ENCODE assay signal across 17 cellular contexts in the genomic region with DNA sequence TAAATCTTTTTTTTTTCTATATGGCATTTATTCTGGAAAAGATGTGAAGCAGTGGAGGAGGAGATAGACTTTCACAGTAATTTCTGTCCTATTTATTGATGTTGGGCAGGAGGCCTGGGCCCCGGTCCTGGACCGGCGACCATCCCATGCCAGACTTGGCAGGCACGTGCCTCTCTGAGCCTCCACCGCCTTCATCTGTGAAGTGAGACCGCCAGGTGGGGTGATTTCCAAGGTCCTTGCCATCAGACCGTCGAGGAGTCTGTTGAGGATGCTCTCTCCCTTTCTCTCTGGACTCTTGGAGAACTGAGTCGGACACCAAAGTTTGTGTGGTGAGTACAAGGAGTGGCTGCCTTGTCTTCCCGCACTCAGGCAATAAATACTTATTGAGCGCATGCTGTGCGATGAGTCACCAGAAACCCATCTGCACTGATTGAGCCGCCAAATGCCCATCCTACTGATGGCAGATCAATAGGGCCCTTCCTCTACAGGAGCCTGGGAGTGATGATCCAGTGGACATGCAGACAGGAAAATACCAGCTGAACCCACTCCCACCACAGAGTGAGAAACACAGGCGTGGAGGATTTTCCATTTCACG. TPM values are rescaled to one million over a fixed set of nuclear protein-coding genes. Genes with fewer than 3 reads are reported as not detected.
DNase-seq lines count a peak whose midpoint lies in the region; ATAC-seq and TF ChIP-seq lines count a peak whose summit lies in the region.
"Had no signal": no experiment of that assay in that cellular context is flagged by ENCODE, and none has a peak within 500 bp of the region (broad histone marks: within the 10 kb centered on the region; RNA-seq: fewer than 3 reads in every experiment).

No MANE protein-coding gene starts in this region.

- intact Hi-C loops in sigmoid colon (cut with DNase I): no loop called here

- ATAC-seq in HG02970 (IDR thresholded peaks at IDR 0.05; ENCODE audit: low FRiP score, unreplicated experiment): no peak

- H3K27me3 ChIP-seq in MM.1S (replicated peaks; ENCODE audit: insufficient read depth, low read length): peaks cover 92% of the 10 kb centered on the region
- H3K27me3 ChIP-seq in sigmoid colon: peaks cover 0 to 14% (median 0%) of the 10 kb centered on the region in 3 donors

- H3K9me3 ChIP-seq in MM.1S (replicated peaks; ENCODE audit: insufficient read depth, low read length) (no peaks in the 10 kb centered on the region), sigmoid colon (no peaks in the 10 kb centered on the region)
- H3K9me3 ChIP-seq: transverse colon had no signal

- WGBS in sigmoid colon, 2 donors: 89 to 91% methylated on average over 15 of the region's 15 CpGs

- peak; percentile 9; the same call in 1 of the 2 replicates for TF ChIP-seq CTCF in MM.1S (IDR thresholded peaks at IDR 0.05; ENCODE audit: low read length)
- TF ChIP-seq CTCF in coronary artery (IDR thresholded peaks at IDR 0.05): no peak
- no peak for TF ChIP-seq CTCF in sigmoid colon (IDR thresholded peaks at IDR 0.05)

- peak; percentile 12 for DNase-seq in NCI-H82 (lab: John Stamatoyannopoulos, UW)
- no peak for DNase-seq in NCI-H82 treated with DMSO at 0.1 percent for 48 hours (lab: John Stamatoyannopoulos, UW; ENCODE audit: unreplicated experiment)
- no peak for DNase-seq in MM.1S
- peak; percentile 54 for DNase-seq in coronary artery (ENCODE audit: low spot score)
- peak; percentile 40 for DNase-seq in sigmoid colon
- no peak for DNase-seq in NCI-H774 (lab: John Stamatoyannopoulos, UW)
- DNase-seq in NCI-H345 treated with DMSO at 0.1 percent for 48 hours (lab: John Stamatoyannopoulos, UW; ENCODE audit: unreplicated experiment): no peak
- DNase-seq: activated CD8-positive, alpha-beta memory T cell treated with anti-CD3 and anti-CD28 coated beads, Interleukin-2, amount 50 U/mL, for 4 hours; effector CD4-positive, alpha-beta T cell; EL; erythroblast; hippocampal formation; mammary epithelial cell; occipital lobe; retina; transverse colon had no signal

- H4K20me1 ChIP-seq in MM.1S (ENCODE audit: insufficient read depth, low read length): no peaks in the 10 kb centered on the region

- no peaks in the 10 kb centered on the region for H3K4me1 ChIP-seq in MM.1S (ENCODE audit: low read length)
- no peaks in the 10 kb centered on the region for H3K4me1 ChIP-seq in sigmoid colon

- no peak overlapping the region for H3K27ac ChIP-seq in MM.1S (ENCODE audit: low read length)
- no peak overlapping the region for H3K27ac ChIP-seq in coronary artery
- H3K27ac ChIP-seq in sigmoid colon: no peak overlapping the region
- H3K27ac ChIP-seq: transverse colon had no signal

- no peaks in the 10 kb centered on the region for H3K9me2 ChIP-seq in MM.1S (replicated peaks; ENCODE audit: insufficient read depth, low read length)

- H3K36me3 ChIP-seq in MM.1S (replicated peaks; ENCODE audit: insufficient read depth, low read length) (no peaks in the 10 kb centered on the region), sigmoid colon (no peaks in the 10 kb centered on the region)
- H3K36me3 ChIP-seq: transverse colon had no signal

- no peak overlapping the region for H3K9ac ChIP-seq in MM.1S (ENCODE audit: low read length)

- H3K4me2 ChIP-seq in MM.1S (ENCODE audit: low read depth, low read length): no peak overlapping the region

- H3K79me2 ChIP-seq in MM.1S (ENCODE audit: low read length): no peaks in the 10 kb centered on the region

- no peak for TF ChIP-seq POLR2A in sigmoid colon (IDR thresholded peaks at IDR 0.05)

- no peak overlapping the region for H2AFZ ChIP-seq in MM.1S (ENCODE audit: low read length)

- H3K4me3 ChIP-seq in MM.1S (ENCODE audit: low read length): no peak overlapping the region
- no peak overlapping the region for H3K4me3 ChIP-seq in coronary artery
- no peak overlapping the region for H3K4me3 ChIP-seq in sigmoid colon
- H3K4me3 ChIP-seq: transverse colon had no signal

- no peak for TF ChIP-seq EP300 in sigmoid colon (IDR thresholded peaks at IDR 0.05)

- no peaks in the 10 kb centered on the region for H3F3A ChIP-seq in MM.1S (ENCODE audit: insufficient read depth, low read length)

RNA-seq across cellular contexts. Expression of gene PRKAG2, which starts 11.3 kb away (rescaled TPM):
- total RNA-seq in sigmoid colon: 10 to 100 TPM; 37.1 to 51.2 (median 40.1) TPM
- polyA plus RNA-seq in sigmoid colon: 10 to 100 TPM; 19.2 to 31.9 (median 29.4) TPM

Comparison
In these comparisons a context has a peak if more than half of its experiments do, and no peak if none do; other contexts are left out.
1. DNase-seq: peak in NCI-H82 (single experiment), coronary artery (single experiment) and sigmoid colon (single experiment); none in NCI-H82 treated with DMSO at 0.1 percent for 48 hours (single experiment), MM.1S (single experiment), NCI-H774 (single experiment) and NCI-H345 treated with DMSO at 0.1 percent for 48 hours (single experiment).